In the genomic region with DNA sequence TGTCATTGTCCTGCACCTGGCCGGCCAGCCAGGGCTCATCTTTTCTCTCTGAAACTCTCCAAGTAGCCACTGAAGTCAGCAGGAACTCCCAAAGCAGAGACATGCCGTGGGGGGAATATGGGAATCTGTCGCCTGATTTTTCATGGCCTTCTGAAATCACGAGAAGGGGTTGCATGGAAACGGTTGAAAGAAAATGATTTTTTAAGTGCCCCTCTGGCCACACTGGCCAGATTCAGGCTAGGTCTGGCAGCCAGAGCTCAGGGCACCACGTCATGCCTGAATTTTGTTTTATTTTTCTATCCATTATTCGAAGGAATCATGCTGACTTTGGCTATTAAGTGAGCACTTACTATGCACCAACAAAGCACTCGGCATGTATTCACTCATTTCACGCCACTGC, we compare ENCODE assay signal across 13 cellular contexts.
DNase-seq lines count a peak whose midpoint lies in the region; ATAC-seq and TF ChIP-seq lines count a peak whose summit lies in the region.
"Had no signal": no experiment of that assay in that cellular context is flagged by ENCODE, and none has a peak within 500 bp of the region (broad histone marks: within the 10 kb centered on the region; RNA-seq: fewer than 3 reads in every experiment).

No MANE protein-coding gene starts in this region.

- in situ Hi-C loops in IMR-90 (cut with MboI; ENCODE audit: low sequenced_read_pairs) = no loop called here

- peak overlapping the region; percentile 91 for H2AK9ac ChIP-seq in IMR-90 (replicated peaks; ENCODE audit: low read depth, low read length, poor library complexity)

- TF ChIP-seq RAD21 in IMR-90 (IDR thresholded peaks at IDR 0.05; ENCODE audit: low read length) = no peak

- H3K36me3 ChIP-seq in IMR-90 (ENCODE audit: control insufficient read depth, insufficient read depth, low read length) (no peaks in the 10 kb centered on the region), neural progenitor cell (no peaks in the 10 kb centered on the region)

- peaks cover 8% of the 10 kb centered on the region for H3K9me3 Mint-ChIP-seq in chondrocyte (ENCODE audit: low read depth)
- peaks cover 7% of the 10 kb centered on the region for H3K9me3 Mint-ChIP-seq in neural progenitor cell
- no peaks in the 10 kb centered on the region for H3K9me3 Mint-ChIP-seq in natural killer cell

- peaks cover 8% of the 10 kb centered on the region for H3K9me1 ChIP-seq in IMR-90 (ENCODE audit: insufficient read depth, low read length)

- H3K4me3 Mint-ChIP-seq in chondrocyte (ENCODE audit: unreplicated experiment) (no peak overlapping the region), neural progenitor cell (no peak overlapping the region), natural killer cell (no peak overlapping the region)

- H2AK5ac ChIP-seq in IMR-90 (ENCODE audit: low read depth, low read length) = peak overlapping the region; percentile 74

- H3K9me3 ChIP-seq in AG04450 (ENCODE audit: control insufficient read depth, insufficient read depth, low read length) (peaks cover 6% of the 10 kb centered on the region), IMR-90 (ENCODE audit: control insufficient read depth, insufficient read depth, low read length) (peaks cover 3% of the 10 kb centered on the region; the same call in 1 of the 2 replicates), neural progenitor cell (ENCODE audit: low read depth) (no peaks in the 10 kb centered on the region)

- no peak for TF ChIP-seq CTCF in AG04450 (IDR thresholded peaks at IDR 0.05; ENCODE audit: low read depth, low read length)
- TF ChIP-seq CTCF in IMR-90 (conservative IDR thresholded peaks at IDR 0.05; ENCODE audit: low read depth, low read length) = no peak
- no peak for TF ChIP-seq CTCF in chondrocyte (IDR thresholded peaks at IDR 0.05)
- no peak for TF ChIP-seq CTCF in neural progenitor cell (IDR thresholded peaks at IDR 0.05)
- TF ChIP-seq CTCF in GM10248 (IDR thresholded peaks at IDR 0.05; ENCODE audit: control extremely low read depth, extremely low read depth, low read depth, missing control alignments) = no peak
- TF ChIP-seq CTCF in natural killer cell (IDR thresholded peaks at IDR 0.05) = no peak

- peaks cover 18% of the 10 kb centered on the region for H3K4me1 Mint-ChIP-seq in chondrocyte (ENCODE audit: low read depth)
- peaks cover 26% of the 10 kb centered on the region for H3K4me1 Mint-ChIP-seq in neural progenitor cell
- no peaks in the 10 kb centered on the region for H3K4me1 Mint-ChIP-seq in natural killer cell

- H3F3A ChIP-seq in neural progenitor cell (ENCODE audit: low read depth) = no peaks in the 10 kb centered on the region

- DNase-seq in AG04450 (ENCODE audit: low read depth, low spot score) (no peak), IMR-90 (no peak), chondrocyte (ENCODE audit: low spot score) (no peak), neural progenitor cell (ENCODE audit: low spot score) (no peak), GM10248 (ENCODE audit: extremely low spot score) (no peak), natural killer cell (no peak)
- no peak for DNase-seq in stimulated activated CD4-positive, alpha-beta T cell treated with anti-CD3 and anti-CD28 coated beads, Interleukin-2, amount 100 ng/mL, for 48 hours
- DNase-seq: C1 segment of cervical spinal cord, DMS79, NCI-H1417 treated with DMSO at 0.1 percent for 48 hours, NCI-H187 treated with DMSO at 0.1 percent for 48 hours, NCI-H524 treated with DMSO at 0.1 percent for 48 hours had no signal

- peak overlapping the region; percentile 32 for H4K5ac ChIP-seq in IMR-90 (ENCODE audit: low read depth, low read length)

- H3K27ac Mint-ChIP-seq in chondrocyte (ENCODE audit: unreplicated experiment) (peak overlapping the region; percentile 75), neural progenitor cell (peak overlapping the region; percentile 64), natural killer cell (no peak overlapping the region)

- 0 out of 2 replicates have a peak overlapping the region, but pooled peaks have one; percentile 72 for H3K56ac ChIP-seq in IMR-90 (ENCODE audit: extremely low read depth, insufficient read depth, low read length)

- peak overlapping the region; percentile 2 for H3K18ac ChIP-seq in IMR-90 (ENCODE audit: low read depth, low read length)

- WGBS in IMR-90 (ENCODE audit: extremely low coverage in 2 of 2, insufficient read length in 1 of 2), 2 experiments = 73% methylated on average over 4 of the region's 9 CpGs; no CpG with 5 or more reads in 1 of the 2 experiments

- H3K23ac ChIP-seq in IMR-90 (ENCODE audit: low read depth, low read length) = no peak overlapping the region; the same call in 1 of the 2 replicates

- H3K27ac ChIP-seq in AG04450 (ENCODE audit: low read depth, low read length) = peak overlapping the region; percentile 79
- H3K27ac ChIP-seq in IMR-90 (ENCODE audit: insufficient read depth, low read length) = peak overlapping the region; percentile 52; the same call in 1 of the 2 replicates
- no peak overlapping the region for H3K27ac ChIP-seq in neural progenitor cell

- H2BK5ac ChIP-seq in IMR-90 (ENCODE audit: low read depth, low read length, poor library complexity, severe bottlenecking) = peak overlapping the region; percentile 67

- peak overlapping the region; percentile 87 for H2BK120ac ChIP-seq in IMR-90 (ENCODE audit: low read depth, low read length)

- H3K36me3 Mint-ChIP-seq in chondrocyte (ENCODE audit: low read depth) (no peaks in the 10 kb centered on the region), neural progenitor cell (no peaks in the 10 kb centered on the region), natural killer cell (no peaks in the 10 kb centered on the region)

- POLR2A ChIA-PET in AG04450 (lab: Yijun Ruan, JAX) = no interaction called here
- POLR2A ChIA-PET in IMR-90 (lab: Charles Lee; ENCODE audit: unreplicated experiment) = no interaction called here
- POLR2A ChIA-PET in GM10248 (lab: Yijun Ruan, JAX) = no interaction called here

- dilution Hi-C loops in IMR-90 (cut with HindIII; ENCODE audit: low sequenced_read_pairs, unreplicated experiment) = no loop called here

- H3K4me1 ChIP-seq in IMR-90 (ENCODE audit: control insufficient read depth, insufficient read depth, low read length) (peaks cover 17% of the 10 kb centered on the region), neural progenitor cell (peaks cover 8% of the 10 kb centered on the region)

- ATAC-seq in IMR-90 (ENCODE audit: low read depth) (no peak), GM21528 (IDR thresholded peaks at IDR 0.05; ENCODE audit: low FRiP score, unreplicated experiment) (no peak), natural killer cell (no peak)

- peak overlapping the region; percentile 80 for H3K4ac ChIP-seq in IMR-90 (ENCODE audit: low read depth, low read length)

- intact Hi-C loops in IMR-90 (cut with micrococcal nuclease) = loop anchor here (1.0 to 10.0 kb wide), 2 partner anchors 11 to 165 kb away; no protein-coding TSS in a partner anchor
- intact Hi-C loops in natural killer cell (cut with micrococcal nuclease) = no loop called here

- H3K27me3 Mint-ChIP-seq in chondrocyte (ENCODE audit: low read depth) (no peaks in the 10 kb centered on the region), neural progenitor cell (ENCODE audit: insufficient read depth, low read depth) (peaks cover 12% of the 10 kb centered on the region), natural killer cell (ENCODE audit: low read depth in 2 of 2) (peaks cover 0 to 7% of the 10 kb centered on the region in 2 donors)

- peak overlapping the region; percentile 11 to 83; a peak in 2 of 4 replicates for H4K8ac ChIP-seq in IMR-90 (ENCODE audit: low read depth in 2 of 2, low read length in 2 of 2)

- H2AFZ ChIP-seq in IMR-90 (replicated peaks; ENCODE audit: low read length, poor library complexity) (peak overlapping the region; percentile 90), neural progenitor cell (replicated peaks) (no peak overlapping the region)

- peaks cover 3% of the 10 kb centered on the region; the same call in 1 of the 2 replicates for H4K20me1 ChIP-seq in IMR-90 (ENCODE audit: insufficient read depth, low read length)
- no peaks in the 10 kb centered on the region for H4K20me1 ChIP-seq in neural progenitor cell (ENCODE audit: low read depth)

- H3K4me2 ChIP-seq in IMR-90 (ENCODE audit: low read depth, low read length) (no peak overlapping the region), neural progenitor cell (peak overlapping the region; percentile 38)

- no peak overlapping the region for H3K9ac ChIP-seq in IMR-90 (ENCODE audit: low read depth, low read length)
- no peak overlapping the region for H3K9ac ChIP-seq in neural progenitor cell

- no TSS peak for BruUV-seq in IMR-90 (replicated peaks; lab: Mats Ljungman, UMichigan)

- CTCF ChIA-PET in AG04450 (lab: Charles Lee) = interaction anchor here (1.1 kb wide), 1 partner anchor 424 kb away, joined by 3 read pairs; no protein-coding TSS in a partner anchor
- CTCF ChIA-PET in IMR-90 (lab: Yijun Ruan, JAX) = no interaction called here
- CTCF ChIA-PET in GM10248 (lab: Yijun Ruan, JAX) = no interaction called here

- peak overlapping the region; percentile 56 for H3K14ac ChIP-seq in IMR-90 (replicated peaks; ENCODE audit: low read depth, low read length)

- no peak overlapping the region for H3K4me3 ChIP-seq in AG04450 (ENCODE audit: low read depth, low read length)
- H3K4me3 ChIP-seq in IMR-90 (ENCODE audit: insufficient read depth, low read depth, low read length) = no peak overlapping the region
- H3K4me3 ChIP-seq in neural progenitor cell = no peak overlapping the region

- no peaks in the 10 kb centered on the region for H3K79me2 ChIP-seq in neural progenitor cell (ENCODE audit: low read depth)

- H2BK20ac ChIP-seq in IMR-90 (ENCODE audit: low read depth, low read length) = peak overlapping the region; percentile 92

- TF ChIP-seq POLR2A in IMR-90 (IDR thresholded peaks at IDR 0.05; ENCODE audit: low read depth, low read length) = no peak

- H3K79me1 ChIP-seq in IMR-90 (ENCODE audit: low read depth in 1 of 2, low read length in 2 of 2) = peaks cover 3 to 22% of the 10 kb centered on the region in 2 experiments; a peak in 2 of 4 replicates

- no peaks in the 10 kb centered on the region for H3K27me3 ChIP-seq in AG04450 (ENCODE audit: control insufficient read depth, insufficient read depth, low read length)
- no peaks in the 10 kb centered on the region for H3K27me3 ChIP-seq in IMR-90 (ENCODE audit: control insufficient read depth, insufficient read depth, low read length)
- no peaks in the 10 kb centered on the region for H3K27me3 ChIP-seq in neural progenitor cell

- H2BK15ac ChIP-seq in IMR-90 (ENCODE audit: low read depth, low read length) = peak overlapping the region; percentile 58; the same call in 2 of the 3 replicates

- H4K91ac ChIP-seq in IMR-90 (ENCODE audit: insufficient read depth, low read depth, low read length) = peak overlapping the region; percentile 82

TF ChIP-seq in IMR-90, 13 proteins besides CTCF, POLR2A, EP300 and RAD21 (continues in another document):
- no peak for TF ChIP-seq ELK1 (IDR thresholded peaks at IDR 0.05; ENCODE audit: borderline replicate concordance, low read depth, low read length)

Comparison
In these comparisons a context has a peak if more than half of its experiments do, and no peak if none do; other contexts are left out.
1. H3K27ac Mint-ChIP-seq: peak in chondrocyte (single experiment) and neural progenitor cell (single experiment); none in natural killer cell (0 of 2).